Comparison of ENCODE assay signal across 10 cellular contexts in genomic region chr11:1571760-1572199, GRCh38. TPM values are rescaled to one million over a fixed set of nuclear protein-coding genes. Genes with fewer than 3 reads are reported as not detected.
DNase-seq lines count a peak whose midpoint lies in the region; ATAC-seq and TF ChIP-seq lines count a peak whose summit lies in the region.
"Had no signal": no experiment of that assay in that cellular context is flagged by ENCODE, and none has a peak within 500 bp of the region (broad histone marks: within the 10 kb centered on the region; RNA-seq: fewer than 3 reads in every experiment).

No MANE protein-coding gene starts in this region.

- no peaks in the 10 kb centered on the region for H3K36me3 ChIP-seq in HCT116 (ENCODE audit: control insufficient read depth in 1 of 2, insufficient read depth in 2 of 2, low read length in 2 of 2)
- peaks cover 7% of the 10 kb centered on the region for H3K36me3 ChIP-seq in WERI-Rb-1

- H3K9me3 ChIP-seq in HCT116 (ENCODE audit: control insufficient read depth in 1 of 2, insufficient read depth in 1 of 2, low read depth in 1 of 2, low read length in 2 of 2) (no peaks in the 10 kb centered on the region), WERI-Rb-1 (ENCODE audit: severe bottlenecking) (no peaks in the 10 kb centered on the region)

- H3K27me3 ChIP-seq in HCT116 (ENCODE audit: insufficient read depth, low read length) (no peaks in the 10 kb centered on the region), WERI-Rb-1 (ENCODE audit: insufficient read depth, low read depth, severe bottlenecking) (peaks cover 24% of the 10 kb centered on the region), layer of hippocampus (ENCODE audit: control insufficient read depth, insufficient read depth, low read length) (no peaks in the 10 kb centered on the region)

- TF ChIP-seq CTCF in HCT116 (IDR thresholded peaks at IDR 0.05 in 2 of 3, conservative IDR thresholded peaks at IDR 0.05 in 1 of 3; ENCODE audit: borderline replicate concordance in 1 of 3, insufficient read depth in 1 of 3, low read depth in 2 of 3, low read length in 2 of 3): no peak
- TF ChIP-seq CTCF in WERI-Rb-1 (IDR thresholded peaks at IDR 0.05; ENCODE audit: low read depth, low read length): no peak
- no peak for TF ChIP-seq CTCF in foreskin fibroblast (IDR thresholded peaks at IDR 0.05; ENCODE audit: low read depth, low read length)

- intact Hi-C loops in HCT116 (cut with micrococcal nuclease): no loop called here

- H3K4me2 ChIP-seq in HCT116 (ENCODE audit: low read length): peak overlapping the region; percentile 88

- peak overlapping the region; percentile 77 for H3K9ac ChIP-seq in HCT116 (ENCODE audit: low read length)

- ATAC-seq in HCT116: no peak; the same call in 1 of the 2 replicates
- no peak for ATAC-seq in GM18907 (IDR thresholded peaks at IDR 0.05; ENCODE audit: unreplicated experiment)
- ATAC-seq in HG02798 (IDR thresholded peaks at IDR 0.05; ENCODE audit: poor library complexity, unreplicated experiment): no peak

- DNase-seq in HCT116 (ENCODE audit: low read depth, low spot score) (no peak), WERI-Rb-1 (no peak), substantia nigra (lab: John Stamatoyannopoulos, UW) (peak in 1 of 49 donors; percentile 62), foreskin fibroblast (no peak)

- H3K27ac ChIP-seq in HCT116 (ENCODE audit: low read depth, low read length) (peak overlapping the region; percentile 49; the same call in 1 of the 2 replicates), WERI-Rb-1 (peak overlapping the region; percentile 80), layer of hippocampus (ENCODE audit: low read depth, low read length) (peak overlapping the region; percentile 73), substantia nigra (ENCODE audit: low read depth, low read length, poor library complexity, severe bottlenecking) (peak overlapping the region; percentile 82)

- TF ChIP-seq POLR2A in HCT116 (IDR thresholded peaks at IDR 0.05; ENCODE audit: borderline replicate concordance, extremely low read depth, insufficient read depth, insufficient read length): no peak

- H3K9me2 ChIP-seq in HCT116 (ENCODE audit: insufficient read depth): no peaks in the 10 kb centered on the region

- peak overlapping the region; percentile 65 to 70 for H3K4me3 ChIP-seq in HCT116 (replicated peaks in 1 of 2; ENCODE audit: low read depth in 1 of 2, low read length in 2 of 2)
- peak overlapping the region; percentile 81 for H3K4me3 ChIP-seq in WERI-Rb-1 (ENCODE audit: low read depth, low read length)
- peak overlapping the region in 1 of 2 donors; percentile 47 for H3K4me3 ChIP-seq in foreskin fibroblast (ENCODE audit: low read depth in 1 of 2, low read length in 2 of 2)

- no peak for TF ChIP-seq RAD21 in HCT116 (IDR thresholded peaks at IDR 0.05; ENCODE audit: low read depth)

- CTCF ChIA-PET in HCT116 (lab: Charles Lee): interaction anchor here (0.6 to 0.8 kb wide), 2 partner anchors 24 to 25 kb away, joined by 3 to 4 read pairs; no protein-coding TSS in a partner anchor

- RAD21 ChIA-PET in HCT116 (lab: Charles Lee; ENCODE audit: low non-redundant PET in 1 of 2, low total read pairs in 2 of 2, uncharacterized antibody in 2 of 2, unreplicated experiment in 2 of 2): interaction anchor here (0.6 to 0.7 kb wide), 2 partner anchors 14 to 59 kb away, joined by 3 to 4 read pairs; no protein-coding TSS in a partner anchor

- POLR2A ChIA-PET in HCT116 (lab: Charles Lee): interaction anchor here (1.4 kb wide), 1 partner anchor 13 kb away, joined by 3 read pairs; the partner anchor contains the start of gene KRTAP5-1

- peaks cover 16 to 29% of the 10 kb centered on the region in 2 experiments; a peak in 3 of 4 replicates for H3K4me1 ChIP-seq in HCT116 (ENCODE audit: control insufficient read depth in 1 of 2, insufficient read depth in 2 of 2, low read length in 2 of 2)

- no TSS peak for BruUV-seq in HCT116 (replicated peaks; lab: Mats Ljungman, UMichigan)

- peaks cover 3% of the 10 kb centered on the region; the same call in 1 of the 2 replicates for H3K79me2 ChIP-seq in HCT116 (ENCODE audit: insufficient read depth, low read length)

- no peak overlapping the region for H2AFZ ChIP-seq in HCT116 (ENCODE audit: low read depth, low read length, poor library complexity, severe bottlenecking)

- H4K20me1 ChIP-seq in HCT116 (ENCODE audit: insufficient read depth): no peaks in the 10 kb centered on the region

TF ChIP-seq in HCT116, 20 proteins besides CTCF, POLR2A, EP300 and RAD21:
- no peak for TF ChIP-seq EGR1 (IDR thresholded peaks at IDR 0.05; ENCODE audit: low read depth)
- TF ChIP-seq FOSL1 (IDR thresholded peaks at IDR 0.05; ENCODE audit: low read depth): no peak
- TF ChIP-seq, protein P1, sequence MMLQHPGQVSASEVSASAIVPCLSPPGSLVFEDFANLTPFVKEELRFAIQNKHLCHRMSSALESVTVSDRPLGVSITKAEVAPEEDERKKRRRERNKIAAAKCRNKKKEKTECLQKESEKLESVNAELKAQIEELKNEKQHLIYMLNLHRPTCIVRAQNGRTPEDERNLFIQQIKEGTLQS (IDR thresholded peaks at IDR 0.05): no peak
- no peak for TF ChIP-seq MAX (IDR thresholded peaks at IDR 0.05)
- TF ChIP-seq ZNF274 (IDR thresholded peaks at IDR 0.05; ENCODE audit: low read depth, low read length): no peak
- no peak for TF ChIP-seq CBX3 (IDR thresholded peaks at IDR 0.05; ENCODE audit: low read depth)
- TF ChIP-seq ZFX (IDR thresholded peaks at IDR 0.05): no peak
- TF ChIP-seq EZH2 (IDR thresholded peaks at IDR 0.05): no peak
- TF ChIP-seq REST (IDR thresholded peaks at IDR 0.05; ENCODE audit: low read depth): no peak
- no peak for TF ChIP-seq TCF7L2 (IDR thresholded peaks at IDR 0.05; ENCODE audit: borderline replicate concordance, extremely low read depth, insufficient read depth, insufficient read length)
- no peak for TF ChIP-seq EZH2phosphoT487 (IDR thresholded peaks at IDR 0.05; ENCODE audit: borderline replicate concordance)
- no peak for TF ChIP-seq SRF (IDR thresholded peaks at IDR 0.05; ENCODE audit: low read depth)
- no peak for TF ChIP-seq JUND (IDR thresholded peaks at IDR 0.05)
- no peak for TF ChIP-seq YY1 (IDR thresholded peaks at IDR 0.05; ENCODE audit: extremely low read depth, insufficient replicate concordance, low read depth, low read length)
- no peak for TF ChIP-seq CEBPB (IDR thresholded peaks at IDR 0.05; ENCODE audit: low read depth)
- no peak for TF ChIP-seq ELF1 (IDR thresholded peaks at IDR 0.05; ENCODE audit: borderline replicate concordance, low read depth)
- TF ChIP-seq SP1 (IDR thresholded peaks at IDR 0.05; ENCODE audit: low read depth): no peak
- TF ChIP-seq SIN3A (IDR thresholded peaks at IDR 0.05; ENCODE audit: low read depth): no peak
- TF ChIP-seq, protein P2, sequence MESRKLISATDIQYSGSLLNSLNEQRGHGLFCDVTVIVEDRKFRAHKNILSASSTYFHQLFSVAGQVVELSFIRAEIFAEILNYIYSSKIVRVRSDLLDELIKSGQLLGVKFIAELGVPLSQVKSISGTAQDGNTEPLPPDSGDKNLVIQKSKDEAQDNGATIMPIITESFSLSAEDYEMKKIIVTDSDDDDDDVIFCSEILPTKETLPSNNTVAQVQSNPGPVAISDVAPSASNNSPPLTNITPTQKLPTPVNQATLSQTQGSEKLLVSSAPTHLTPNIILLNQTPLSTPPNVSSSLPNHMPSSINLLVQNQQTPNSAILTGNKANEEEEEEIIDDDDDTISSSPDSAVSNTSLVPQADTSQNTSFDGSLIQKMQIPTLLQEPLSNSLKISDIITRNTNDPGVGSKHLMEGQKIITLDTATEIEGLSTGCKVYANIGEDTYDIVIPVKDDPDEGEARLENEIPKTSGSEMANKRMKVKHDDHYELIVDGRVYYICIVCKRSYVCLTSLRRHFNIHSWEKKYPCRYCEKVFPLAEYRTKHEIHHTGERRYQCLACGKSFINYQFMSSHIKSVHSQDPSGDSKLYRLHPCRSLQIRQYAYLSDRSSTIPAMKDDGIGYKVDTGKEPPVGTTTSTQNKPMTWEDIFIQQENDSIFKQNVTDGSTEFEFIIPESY (IDR thresholded peaks at IDR 0.05; ENCODE audit: extremely low read depth, insufficient replicate concordance, low read length): no peak

RNA-seq across cellular contexts. Expression of gene DUSP8, which starts 0.3 kb away (rescaled TPM):
- total RNA-seq in HCT116 (2021; ENCODE audit: unreplicated experiment): 10.2 TPM
- 14.7 and 19.3 TPM in 2 replicates for polyA plus RNA-seq in HCT116 (2012)

RNA-seq across cellular contexts. Expression of gene KRTAP5-1, which starts 13.3 kb away (rescaled TPM):
- total RNA-seq in HCT116 (2021; ENCODE audit: unreplicated experiment): not detected
- 0.06 and 0.23 TPM in 2 replicates for polyA plus RNA-seq in HCT116 (2012)
- total RNA-seq: cerebellum, lung microvascular endothelial cell had no signal
- polyA plus RNA-seq: IgD-negative memory B cell had no signal

RNA-seq across cellular contexts. Expression of gene KRTAP5-2, which starts 26.3 kb away (rescaled TPM):
- total RNA-seq in HCT116 (2021; ENCODE audit: unreplicated experiment): not detected
- 0.05 and 0.06 TPM in 2 replicates for polyA plus RNA-seq in HCT116 (2012)
- total RNA-seq: cerebellum, lung microvascular endothelial cell had no signal
- polyA plus RNA-seq: IgD-negative memory B cell had no signal

RNA-seq across cellular contexts. Expression of gene KRTAP5-3, which starts 36.5 kb away (rescaled TPM):
- not detected for total RNA-seq in HCT116 (2021; ENCODE audit: unreplicated experiment)
- not detected in 2 replicates for polyA plus RNA-seq in HCT116 (2012)
- total RNA-seq: cerebellum, lung microvascular endothelial cell had no signal
- polyA plus RNA-seq: IgD-negative memory B cell had no signal

RNA-seq across cellular contexts. Expression of gene KRTAP5-4, which starts 50.2 kb away (rescaled TPM):
- total RNA-seq in HCT116 (2021; ENCODE audit: unreplicated experiment): not detected
- polyA plus RNA-seq in HCT116 (2012): not detected in 2 replicates
- total RNA-seq: cerebellum, lung microvascular endothelial cell had no signal
- polyA plus RNA-seq: IgD-negative memory B cell had no signal
